2 cellular contexts compared by ENCODE assay signal in genomic region chr13:67137044-67137735, GRCh38.
TF ChIP-seq lines count a peak whose summit lies in the region.

No MANE protein-coding gene starts in this region.

TF ChIP-seq in A549, 52 proteins besides CTCF, POLR2A, EP300 and RAD21:
- TF ChIP-seq E2F6 (IDR thresholded peaks at IDR 0.05; ENCODE audit: borderline replicate concordance, low read depth), result no peak
- TF ChIP-seq RARB (CRISPR knock-in tag; IDR thresholded peaks at IDR 0.05), result no peak
- TF ChIP-seq ZC3H11A (IDR thresholded peaks at IDR 0.05), result no peak
- no peak for TF ChIP-seq MAX (IDR thresholded peaks at IDR 0.05)
- no peak for TF ChIP-seq BCL3 (IDR thresholded peaks at IDR 0.05)
- no peak for TF ChIP-seq HMGXB4 (CRISPR knock-in tag; IDR thresholded peaks at IDR 0.05; ENCODE audit: borderline replicate concordance)
- TF ChIP-seq PHF8 (IDR thresholded peaks at IDR 0.05; ENCODE audit: borderline replicate concordance, low read depth), result no peak
- TF ChIP-seq GATA3 (IDR thresholded peaks at IDR 0.05; ENCODE audit: borderline replicate concordance), result no peak
- TF ChIP-seq SREBF2 (IDR thresholded peaks at IDR 0.05), result no peak
- TF ChIP-seq HEYL (CRISPR knock-in tag; IDR thresholded peaks at IDR 0.05), result no peak
- TF ChIP-seq USF2 (IDR thresholded peaks at IDR 0.05), result no peak
- no peak for TF ChIP-seq EHMT2 (IDR thresholded peaks at IDR 0.05; ENCODE audit: low read depth)
- no peak for TF ChIP-seq ELK1 (IDR thresholded peaks at IDR 0.05; ENCODE audit: low read depth, low read length)
- no peak for TF ChIP-seq HOXA7 (CRISPR knock-in tag; IDR thresholded peaks at IDR 0.05)
- no peak for TF ChIP-seq ZSCAN20 (CRISPR knock-in tag; IDR thresholded peaks at IDR 0.05)
- no peak for TF ChIP-seq HDAC2 (IDR thresholded peaks at IDR 0.05)

TF ChIP-seq in GM12891, 5 proteins besides CTCF, POLR2A, EP300 and RAD21:
- TF ChIP-seq SPI1 (IDR thresholded peaks at IDR 0.05; ENCODE audit: low read depth, low read length) (no peak), PAX5 (IDR thresholded peaks at IDR 0.05; ENCODE audit: insufficient read depth, low read length, severe bottlenecking) (no peak), TAF1 (IDR thresholded peaks at IDR 0.05; ENCODE audit: low read depth, low read length) (no peak), POLR2AphosphoS5 (IDR thresholded peaks at IDR 0.05; ENCODE audit: low read depth, low read length) (no peak), POU2F2 (IDR thresholded peaks at IDR 0.05; ENCODE audit: low read depth, low read length) (no peak)
